In the genomic region with DNA sequence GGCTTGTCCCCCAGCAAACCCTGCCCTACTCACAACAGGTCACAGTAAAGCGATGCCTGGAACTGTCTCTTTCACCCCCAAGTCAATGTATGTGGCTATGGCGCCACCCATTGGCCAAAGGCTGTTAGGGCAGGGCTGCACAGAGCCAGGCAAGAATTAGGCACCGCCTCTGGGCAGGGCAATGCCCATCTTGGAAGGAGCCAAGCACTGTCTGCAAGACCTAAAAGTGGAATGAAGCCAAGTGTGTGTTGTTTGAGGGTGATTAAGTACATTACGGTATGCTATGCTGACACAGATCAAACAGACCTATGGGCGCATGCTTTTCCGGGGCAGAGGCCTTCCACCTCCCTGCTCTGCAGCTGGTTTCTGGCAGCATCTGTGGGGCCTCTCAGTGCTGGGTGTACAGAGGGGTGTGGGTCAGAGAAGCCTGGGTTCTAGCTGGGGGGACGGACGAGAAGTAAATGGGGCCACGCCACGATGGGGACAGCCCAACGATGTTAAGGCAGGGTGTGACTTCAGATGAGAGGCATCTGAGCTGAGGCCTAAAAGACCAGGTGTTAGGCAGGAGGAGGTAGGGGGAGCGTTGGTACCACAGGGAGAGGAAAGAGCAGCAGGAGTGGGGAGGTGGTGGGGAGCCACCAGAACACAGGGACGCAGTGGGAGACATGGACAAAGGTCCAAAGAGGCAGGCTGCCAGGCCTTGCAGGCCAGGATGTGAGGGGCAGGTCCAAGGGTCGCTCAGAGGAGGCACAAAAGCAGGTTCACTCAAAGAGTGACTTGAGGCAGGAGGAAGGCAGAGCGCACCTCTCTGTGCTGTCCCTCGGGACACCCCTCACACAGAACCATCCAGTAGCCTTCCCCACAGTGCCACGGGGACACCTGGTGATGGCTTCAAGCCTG, we compare ENCODE assay signal across 8 cellular contexts. TPM values are rescaled to one million over a fixed set of nuclear protein-coding genes. Genes with fewer than 3 reads are reported as not detected.
DNase-seq lines count a peak whose midpoint lies in the region; ATAC-seq, FAIRE-seq and TF ChIP-seq lines count a peak whose summit lies in the region.

No MANE protein-coding gene starts in this region.

- no peak overlapping the region for H2BK12ac ChIP-seq in trophoblast cell (ENCODE audit: low read length)

- no peak for TF ChIP-seq EP300 in gastroesophageal sphincter (IDR thresholded peaks at IDR 0.05)

- no peak overlapping the region for H2AFZ ChIP-seq in trophoblast cell (ENCODE audit: insufficient read depth, low read length, poor library complexity)

- H3K4me3 ChIP-seq in gastroesophageal sphincter: no peak overlapping the region
- H3K4me3 ChIP-seq in trophoblast cell (ENCODE audit: low read depth, low read length): no peak overlapping the region

- 79 to 82% methylated on average over 3 to 6 of the region's 17 CpGs for WGBS in gastroesophageal sphincter (ENCODE audit: low coverage in 1 of 2), 2 donors
- no CpG with 5 or more reads among the region's 17 CpGs for WGBS in trophoblast cell (ENCODE audit: extremely low coverage, insufficient coverage, insufficient read length)

- H3K79me2 ChIP-seq in trophoblast cell (ENCODE audit: control insufficient read depth, insufficient read depth, low read length, poor library complexity): no peaks in the 10 kb centered on the region

- H3K4me2 ChIP-seq in trophoblast cell (ENCODE audit: low read length): no peak overlapping the region

- no peaks in the 10 kb centered on the region for H3K9me3 ChIP-seq in gastroesophageal sphincter
- peaks cover 3% of the 10 kb centered on the region for H3K9me3 ChIP-seq in trophoblast cell (ENCODE audit: insufficient read depth, low read depth, low read length)

- H4K8ac ChIP-seq in trophoblast cell (ENCODE audit: low read depth, low read length): no peak overlapping the region

- FAIRE-seq in RCC 7860 (lab: Jason Lieb, UNC): no peak

- no peak overlapping the region for H3K4ac ChIP-seq in trophoblast cell (ENCODE audit: low read depth, low read length)

- H3K27ac ChIP-seq in gastroesophageal sphincter (no peak overlapping the region), trophoblast cell (ENCODE audit: low read depth, low read length) (no peak overlapping the region)

- no peaks in the 10 kb centered on the region for H3K79me1 ChIP-seq in trophoblast cell (ENCODE audit: low read length)

- H2BK120ac ChIP-seq in trophoblast cell (ENCODE audit: insufficient read depth, low read length, poor library complexity): no peak overlapping the region

- H3K23ac ChIP-seq in trophoblast cell (ENCODE audit: low read length): no peak overlapping the region

- no peak overlapping the region for H3K14ac ChIP-seq in trophoblast cell (ENCODE audit: low read length)

- H3K27me3 ChIP-seq in gastroesophageal sphincter (no peaks in the 10 kb centered on the region), trophoblast cell (ENCODE audit: insufficient read depth, low read length) (no peaks in the 10 kb centered on the region)

- DNase-seq in DMS53 treated with DMSO at 0.1 percent for 48 hours (lab: John Stamatoyannopoulos, UW; ENCODE audit: unreplicated experiment) (peak; percentile 43), HT-29 (ENCODE audit: low spot score) (peak; percentile 96), RCC 7860 (ENCODE audit: low spot score) (peak; percentile 53), trophoblast cell (peak; percentile 31 to 63)
- peak in 3 of 4 experiments; percentile 14 to 31 (median 27) for DNase-seq in activated naive CD4-positive, alpha-beta T cell (lab: John Stamatoyannopoulos, UW)

- no peaks in the 10 kb centered on the region for H3K4me1 ChIP-seq in gastroesophageal sphincter
- peaks cover 0 to 2% of the 10 kb centered on the region in 2 experiments for H3K4me1 ChIP-seq in trophoblast cell (ENCODE audit: control insufficient read depth in 1 of 2, insufficient read depth in 2 of 2, low read length in 2 of 2)

- no peak for TF ChIP-seq POLR2A in gastroesophageal sphincter (IDR thresholded peaks at IDR 0.05)

- no peak overlapping the region for H4K91ac ChIP-seq in trophoblast cell (ENCODE audit: low read depth, low read length)

- H2AK5ac ChIP-seq in trophoblast cell (ENCODE audit: low read length): no peak overlapping the region

- H3K36me3 ChIP-seq in gastroesophageal sphincter: peaks cover 0 to 7% of the 10 kb centered on the region in 2 donors
- no peaks in the 10 kb centered on the region for H3K36me3 ChIP-seq in trophoblast cell (ENCODE audit: control insufficient read depth in 1 of 2, insufficient read depth in 2 of 2, low read length in 2 of 2)

- ATAC-seq in gastroesophageal sphincter (peak; percentile 50), HG03135 (IDR thresholded peaks at IDR 0.05; ENCODE audit: unreplicated experiment) (no peak), HG03159 (IDR thresholded peaks at IDR 0.05; ENCODE audit: unreplicated experiment) (no peak)

- no peak overlapping the region for H2BK5ac ChIP-seq in trophoblast cell (ENCODE audit: low read depth, low read length, poor library complexity)

- H4K12ac ChIP-seq in trophoblast cell (ENCODE audit: low read depth, low read length): no peak overlapping the region

- H3K9ac ChIP-seq in trophoblast cell (ENCODE audit: low read length): no peak overlapping the region

- H3K18ac ChIP-seq in trophoblast cell (ENCODE audit: low read length): no peak overlapping the region

- TF ChIP-seq CTCF in gastroesophageal sphincter (IDR thresholded peaks at IDR 0.05): peak in 3 of 4 experiments; percentile 70 to 79 (median 75)

RNA-seq across cellular contexts. Expression of gene ACOT7, which starts 49.8 kb away (rescaled TPM):
- total RNA-seq in HT-29 (2014; rRNA removed; shearing (Covaris generic)): 31.7 and 33.9 TPM in 2 replicates
- total RNA-seq in gastroesophageal sphincter: 10 to 100 TPM; 22.3 to 32.5 (median 25.0) TPM
- 30.7 and 31.4 TPM in 2 replicates for polyA plus RNA-seq in trophoblast cell (2013)

Comparison
In these comparisons a context has a peak if more than half of its experiments do, and no peak if none do; other contexts are left out.
1. DNase-seq: peak in every context shown above with its lines; median percentile 96 in HT-29; 53 in RCC 7860; 47 in trophoblast cell; 43 in DMS53 treated with DMSO at 0.1 percent for 48 hours; 27 in activated naive CD4-positive, alpha-beta T cell.